ENCODE assay signal across 8 cellular contexts in genomic region chr1:14291182-14291581, GRCh38.
DNase-seq lines count a peak whose midpoint lies in the region; TF ChIP-seq lines count a peak whose summit lies in the region.
"Not testable (repeated sequence)": the region's sequence is repeated elsewhere in the genome, so short reads cannot be mapped to it uniquely, and the experiment has no call there.

No MANE protein-coding gene starts in this region.

- not testable (repeated sequence) for H3K4me3 Mint-ChIP-seq in H9

- H3K9ac ChIP-seq in H9 (ENCODE audit: extremely low read depth, insufficient read length, low read length) = not testable (repeated sequence)

- H3K14ac ChIP-seq in H9 (ENCODE audit: insufficient read depth, low read length) = not testable (repeated sequence)

- H3K79me2 ChIP-seq in H9 (ENCODE audit: insufficient read depth, low read length) = not testable (repeated sequence)

- H3K56ac ChIP-seq in H9 (ENCODE audit: insufficient read length, low read depth, low read length) = not testable (repeated sequence)

- not testable (repeated sequence) for H3K4me1 ChIP-seq in H9 (ENCODE audit: insufficient read depth, low read length); esophagus (ENCODE audit: control insufficient read depth in 2 of 2, insufficient read depth in 2 of 2, low read length in 1 of 2)

- H2AK5ac ChIP-seq in H9 (ENCODE audit: insufficient read length, low read length) = not testable (repeated sequence)

- peak; percentile 77 for DNase-seq in H9
- peak; percentile 17 to 29 for DNase-seq in NCI-H187 (lab: John Stamatoyannopoulos, UW)
- DNase-seq in NCI-H510A (lab: John Stamatoyannopoulos, UW) = peak; percentile 97
- DNase-seq in WERI-Rb-1 = peak; percentile 30
- peak; percentile 62 for DNase-seq in left kidney (ENCODE audit: low read depth, low spot score)
- DNase-seq in renal cortical epithelial cell (ENCODE audit: low read depth) = peak; percentile 21

- not testable (repeated sequence) for H3K23ac ChIP-seq in H9 (ENCODE audit: insufficient read length, low read depth, low read length)

- no CpG with 5 or more reads among the region's 6 CpGs for WGBS in H9 (ENCODE audit: extremely low coverage, insufficient read length, low lambda C conversion rate)
- WGBS in esophagus, 2 donors = 38 to 52% methylated on average over 6 of the region's 6 CpGs

- not testable (repeated sequence) for H2AFZ ChIP-seq in H9 (ENCODE audit: low read length)

- not testable (repeated sequence) for H4K20me1 ChIP-seq in H9 (ENCODE audit: control insufficient read depth, insufficient read depth, insufficient read length)

- not testable (repeated sequence) for TF ChIP-seq CTCF in C4-2B (conservative IDR thresholded peaks at IDR 0.05); H9 (conservative IDR thresholded peaks at IDR 0.05); WERI-Rb-1 (IDR thresholded peaks at IDR 0.05; ENCODE audit: low read depth, low read length)

- H3K27me3 Mint-ChIP-seq in H9 (ENCODE audit: low read depth) = not testable (repeated sequence)

- H4K8ac ChIP-seq in H9 (replicated peaks; ENCODE audit: insufficient read length, low read depth, low read length) = not testable (repeated sequence)

- not testable (repeated sequence) for H2BK120ac ChIP-seq in H9 (ENCODE audit: low read depth, low read length, poor library complexity, severe bottlenecking)

- H3K4me2 ChIP-seq in H9 (ENCODE audit: insufficient read depth, insufficient read length, low read length) = not testable (repeated sequence)

- H3K36me3 ChIP-seq in WERI-Rb-1; esophagus (ENCODE audit: control insufficient read depth in 2 of 2, insufficient read depth in 2 of 2, low read length in 1 of 2): not testable (repeated sequence)

- H3K4me3 ChIP-seq in WERI-Rb-1 (ENCODE audit: low read depth, low read length); esophagus (ENCODE audit: low read depth in 1 of 2, low read length in 2 of 2): not testable (repeated sequence)

- peak overlapping the region; percentile 45 for H3K27ac ChIP-seq in C4-2B
- H3K27ac ChIP-seq in H9 (ENCODE audit: insufficient read length, low read depth, low read length); WERI-Rb-1: not testable (repeated sequence)
- peak overlapping the region; percentile 38 to 42 for H3K27ac ChIP-seq in esophagus (ENCODE audit: low read depth in 2 of 2, low read length in 1 of 2)

- H2BK12ac ChIP-seq in H9 (ENCODE audit: insufficient read length, low read depth, low read length) = not testable (repeated sequence)

- peaks cover 2 to 14% (median 6%) of the 10 kb centered on the region in 3 experiments; a peak in 5 of 7 replicates for H3K36me3 Mint-ChIP-seq in H9 (ENCODE audit: insufficient read depth in 1 of 3, low read depth in 3 of 3)

- peaks cover 16 to 29% of the 10 kb centered on the region in 2 experiments for H3K4me1 Mint-ChIP-seq in H9

- not testable (repeated sequence) for H3K27ac Mint-ChIP-seq in H9

- not testable (repeated sequence) for H2BK15ac ChIP-seq in H9 (ENCODE audit: low read depth, low read length)

- H4K5ac ChIP-seq in H9 (ENCODE audit: insufficient read length, low read depth, low read length) = not testable (repeated sequence)

- H3K4ac ChIP-seq in H9 (ENCODE audit: low read depth, low read length) = not testable (repeated sequence)

- not testable (repeated sequence) for H2BK5ac ChIP-seq in H9 (ENCODE audit: insufficient read length, low read length)

- H3K9me3 Mint-ChIP-seq in H9 = peaks cover 9 to 10% of the 10 kb centered on the region in 2 experiments

- not testable (repeated sequence) for H3K18ac ChIP-seq in H9 (ENCODE audit: insufficient read length, low read depth, low read length)

- not testable (repeated sequence) for H3K79me1 ChIP-seq in H9 (ENCODE audit: insufficient read depth, low read depth, low read length, poor library complexity, severe bottlenecking)

- H3K27me3 ChIP-seq in H9 (ENCODE audit: insufficient read depth, low read length); WERI-Rb-1 (ENCODE audit: insufficient read depth, low read depth, severe bottlenecking); esophagus (ENCODE audit: control insufficient read depth in 1 of 2, insufficient read depth in 2 of 2, low read length in 2 of 2): not testable (repeated sequence)

- not testable (repeated sequence) for H3K9me3 ChIP-seq in H9 (ENCODE audit: control insufficient read depth, low read depth, low read length); WERI-Rb-1 (ENCODE audit: severe bottlenecking); esophagus (ENCODE audit: control insufficient read depth in 2 of 2, insufficient read depth in 1 of 2, low read depth in 1 of 2, low read length in 1 of 2)

- not testable (repeated sequence) for H2BK20ac ChIP-seq in H9 (ENCODE audit: low read depth, low read length, poor library complexity, severe bottlenecking)

- H3K23me2 ChIP-seq in H9 (ENCODE audit: insufficient read length, low read depth, low read length, poor library complexity, severe bottlenecking) = not testable (repeated sequence)

- not testable (repeated sequence) for H3T11ph ChIP-seq in H9 (ENCODE audit: low read length)

- not testable (repeated sequence) for H4K91ac ChIP-seq in H9 (ENCODE audit: insufficient read length, low read depth, low read length)

Comparison
In these comparisons a context has a peak if more than half of its experiments do, and no peak if none do; other contexts are left out.
1. DNase-seq: peak in every context shown above with its lines; median percentile 97 in NCI-H510A; 77 in H9; 62 in left kidney; 30 in WERI-Rb-1; 23 in NCI-H187; 21 in renal cortical epithelial cell.